ENCODE assay signal across 9 cellular contexts in genomic region chr3:42535981-42536784, GRCh38. TPM values are rescaled to one million over a fixed set of nuclear protein-coding genes. Genes with fewer than 3 reads are reported as not detected.
DNase-seq lines count a peak whose midpoint lies in the region; ATAC-seq, FAIRE-seq and TF ChIP-seq lines count a peak whose summit lies in the region.
"Had no signal": no experiment of that assay in that cellular context is flagged by ENCODE, and none has a peak within 500 bp of the region (broad histone marks: within the 10 kb centered on the region; RNA-seq: fewer than 3 reads in every experiment).

No MANE protein-coding gene starts in this region.

- H3K4me3 ChIP-seq in AG04449 (ENCODE audit: low read depth, low read length) (no peak overlapping the region), PC-9 (no peak overlapping the region)

- H3K4me1 ChIP-seq in PC-9 (replicated peaks; ENCODE audit: insufficient read depth) = no peaks in the 10 kb centered on the region

- in situ Hi-C loops in T47D (cut with HindIII; ENCODE audit: low pct_unique_long_range_greater_than_20kb, low sequenced_read_pairs) = no loop called here

- no peaks in the 10 kb centered on the region for H3K36me3 ChIP-seq in PC-9 (ENCODE audit: low read depth)

- H2AFZ ChIP-seq in PC-9 = no peak overlapping the region

- POLR2A ChIA-PET in AG04449 (lab: Yijun Ruan, JAX) = no interaction called here
- POLR2A ChIA-PET in PC-9 (lab: Charles Lee; ENCODE audit: unreplicated experiment) = no interaction called here

- no peak overlapping the region for H3K27ac ChIP-seq in PC-9

- H3K9me2 ChIP-seq in PC-9 (ENCODE audit: insufficient read depth) = no peaks in the 10 kb centered on the region

- no peaks in the 10 kb centered on the region for H3K9me3 ChIP-seq in PC-9 (ENCODE audit: insufficient read depth, low read depth)

- intact Hi-C loops in PC-9 (cut with micrococcal nuclease; ENCODE audit: unreplicated experiment) = no loop called here

- no peaks in the 10 kb centered on the region; the same call in 1 of the 2 replicates for H4K20me1 ChIP-seq in PC-9 (ENCODE audit: insufficient read depth)

- TF ChIP-seq CTCF in AG04449 (IDR thresholded peaks at IDR 0.05; ENCODE audit: insufficient read depth, low read length, missing control alignments) (peak; percentile 34), PC-9 (conservative IDR thresholded peaks at IDR 0.05) (peak; percentile 57; the same call in 1 of the 2 replicates)

- CTCF ChIA-PET in AG04449 (lab: Yijun Ruan, JAX) = interaction anchor here (0.9 to 7.7 kb wide), 14 partner anchors 8 to 306 kb away, joined by 3 to 85 read pairs (median 4); no protein-coding TSS in a partner anchor
- CTCF ChIA-PET in PC-9 (lab: Charles Lee) = interaction anchor here (0.6 to 2.4 kb wide), 4 partner anchors 19 to 313 kb away, joined by 3 to 16 read pairs (median 4); partner anchors contain the start of gene VIPR1

- H3K79me2 ChIP-seq in PC-9 (ENCODE audit: low read depth) = no peaks in the 10 kb centered on the region

- no peaks in the 10 kb centered on the region for H3K27me3 ChIP-seq in PC-9 (ENCODE audit: insufficient read depth, low read depth)

- BruUV-seq in PC-9 (replicated peaks; lab: Mats Ljungman, UMichigan) = no TSS peak

- ATAC-seq in GM18511 (IDR thresholded peaks at IDR 0.05; ENCODE audit: unreplicated experiment) = no peak

- no peak overlapping the region for H3K4me2 ChIP-seq in PC-9

- TF ChIP-seq POLR2A in GM12891 (IDR thresholded peaks at IDR 0.05; ENCODE audit: low read depth, low read length) = no peak

- DNase-seq in AG04449 (ENCODE audit: low read depth, low spot score) (no peak), GM12891 (ENCODE audit: insufficient read length, low spot score) (peak; percentile 59), PC-9 (no peak), T47D (ENCODE audit: low read depth in 1 of 2, low spot score in 1 of 2) (peak; percentile 60 to 85), lung microvascular endothelial cell (ENCODE audit: low read depth in 2 of 2) (peak; percentile 48 to 58), mesenteric fat pad (ENCODE audit: low spot score) (no peak), retina (no peak)

- no peaks in the 10 kb centered on the region for H3F3A ChIP-seq in PC-9 (ENCODE audit: insufficient read depth, low read depth)

- no peak for FAIRE-seq in GM12891 (lab: Jason Lieb, UNC)

TF ChIP-seq in GM12891, 5 proteins besides CTCF, POLR2A, EP300 and RAD21:
- no peak for TF ChIP-seq SPI1 (IDR thresholded peaks at IDR 0.05; ENCODE audit: low read depth, low read length)
- no peak for TF ChIP-seq POU2F2 (IDR thresholded peaks at IDR 0.05; ENCODE audit: low read depth, low read length)
- TF ChIP-seq PAX5 (IDR thresholded peaks at IDR 0.05; ENCODE audit: insufficient read depth, low read length, severe bottlenecking) = no peak
- no peak for TF ChIP-seq POLR2AphosphoS5 (IDR thresholded peaks at IDR 0.05; ENCODE audit: low read depth, low read length)
- TF ChIP-seq TAF1 (IDR thresholded peaks at IDR 0.05; ENCODE audit: low read depth, low read length) = no peak

RNA-seq across cellular contexts. Expression of gene VIPR1, which starts 33.7 kb away (rescaled TPM):
- not detected for polyA plus RNA-seq in GM12891 (2012; ENCODE audit: low read depth, missing spikeins)
- total RNA-seq in PC-9 (2021) = 19.7 and 23.9 TPM in 2 replicates
- total RNA-seq in lung microvascular endothelial cell = under 0.01 TPM in 1 of 2 replicates, not detected in the other
- 2.4 TPM for total RNA-seq in mesenteric fat pad
- total RNA-seq: dermis microvascular lymphatic vessel endothelial cell had no signal

RNA-seq across cellular contexts. Expression of gene SEC22C, which starts 45.6 kb away (rescaled TPM):
- 18.5 TPM for polyA plus RNA-seq in GM12891 (2012; ENCODE audit: low read depth, missing spikeins)
- 38.1 and 42.4 TPM in 2 replicates for total RNA-seq in PC-9 (2021)
- 63.6 and 95.6 TPM in 2 replicates for total RNA-seq in lung microvascular endothelial cell
- 44.7 TPM for total RNA-seq in mesenteric fat pad

RNA-seq across cellular contexts. Expression of gene SS18L2, which starts 54.5 kb away (rescaled TPM):
- 87.3 TPM for polyA plus RNA-seq in GM12891 (2012; ENCODE audit: low read depth, missing spikeins)
- total RNA-seq in PC-9 (2021) (28.8 and 34.5 TPM in 2 replicates), lung microvascular endothelial cell (27.9 and 35.3 TPM in 2 replicates), mesenteric fat pad (23.3 TPM)

Comparison
In these comparisons a context has a peak if more than half of its experiments do, and no peak if none do; other contexts are left out.
1. DNase-seq: peak in GM12891 (single experiment), T47D (2 of 2) and lung microvascular endothelial cell (2 of 2); none in AG04449 (single experiment), PC-9 (0 of 2), mesenteric fat pad (single experiment) and retina (single experiment).